7 cellular contexts compared by ENCODE assay signal in genomic region chr18:57586243-57587049, GRCh38. TPM values are rescaled to one million over a fixed set of nuclear protein-coding genes. Genes with fewer than 3 reads are reported as not detected.
DNase-seq lines count a peak whose midpoint lies in the region; ATAC-seq, FAIRE-seq and TF ChIP-seq lines count a peak whose summit lies in the region.

Gene FECH, minus strand, starts transcription at chr18:57586702. Its CDS starts 82 bp downstream, at chr18:57586620.

- H3K4me1 ChIP-seq in small intestine (ENCODE audit: control insufficient read depth in 2 of 2, insufficient read depth in 1 of 2, low read depth in 1 of 2, low read length in 1 of 2): peaks cover 3 to 8% of the 10 kb centered on the region in 2 donors

- 1% methylated on average over 59 to 80 of the region's 80 CpGs for WGBS in small intestine, 3 donors

- no peaks in the 10 kb centered on the region for H3K27me3 ChIP-seq in small intestine (ENCODE audit: control insufficient read depth in 2 of 2, insufficient read depth in 2 of 2, low read length in 2 of 2)

- DNase-seq in NCI-H146 (lab: John Stamatoyannopoulos, UW) (peak; percentile 88), T47D (ENCODE audit: low read depth in 1 of 2, low spot score in 1 of 2) (peak; percentile 70 to 88), iPS-NIHi11 (ENCODE audit: low spot score) (peak; percentile 81), small intestine (peak; percentile 77)

- in situ Hi-C loops in T47D (cut with HindIII; ENCODE audit: low pct_unique_long_range_greater_than_20kb, low sequenced_read_pairs): no loop called here

- FAIRE-seq in small intestine (lab: Jason Lieb, UNC): no peak

- H3K27ac ChIP-seq in VCaP: peak within 1 kb of the TSS; percentile 88
- peak within 1 kb of the TSS; percentile 52 to 75 for H3K27ac ChIP-seq in small intestine (ENCODE audit: low read depth in 1 of 2, low read length in 1 of 2)

- peak; percentile 82 for ATAC-seq in GM18505 (IDR thresholded peaks at IDR 0.05; ENCODE audit: unreplicated experiment)
- peak; percentile 97 for ATAC-seq in HG02642 (IDR thresholded peaks at IDR 0.05; ENCODE audit: poor library complexity, unreplicated experiment)

- peak; percentile 72 for TF ChIP-seq POLR2A in GM18505 (IDR thresholded peaks at IDR 0.05; ENCODE audit: borderline replicate concordance, extremely low read depth, insufficient read depth, insufficient read length)

- H3K9me3 ChIP-seq in small intestine (ENCODE audit: control insufficient read depth, low read depth): no peaks in the 10 kb centered on the region

- no peaks in the 10 kb centered on the region for H3K36me3 ChIP-seq in small intestine (ENCODE audit: control insufficient read depth in 2 of 2, insufficient read depth in 2 of 2, low read length in 2 of 2)

- TF ChIP-seq CTCF in VCaP (conservative IDR thresholded peaks at IDR 0.05): no peak

- H3K4me3 ChIP-seq in small intestine (ENCODE audit: low read depth in 1 of 2, low read length in 2 of 2): peak within 1 kb of the TSS; percentile 74 to 78

RNA-seq across cellular contexts. Expression of gene FECH, which starts in this region (rescaled TPM):
- polyA plus RNA-seq in small intestine: 1 to 10 TPM; 6.8 to 8.5 (median 7.8) TPM

Comparison
In these comparisons a context has a peak if more than half of its experiments do, and no peak if none do; other contexts are left out.
1. Peak in every context shown above with its lines: DNase-seq, ATAC-seq, H3K4me3 ChIP-seq and H3K27ac ChIP-seq.